In genomic region chr2:196987298-196987653, GRCh38 we compare ENCODE assay signal across 12 cellular contexts.
DNase-seq lines count a peak whose midpoint lies in the region; ATAC-seq and TF ChIP-seq lines count a peak whose summit lies in the region.
"Had no signal": no experiment of that assay in that cellular context is flagged by ENCODE, and none has a peak within 500 bp of the region (broad histone marks: within the 10 kb centered on the region; RNA-seq: fewer than 3 reads in every experiment).

No MANE protein-coding gene starts in this region.

- H3K4me3 ChIP-seq in gastroesophageal sphincter = no peak overlapping the region
- H3K4me3 ChIP-seq in thoracic aorta = no peak overlapping the region
- H3K4me3 ChIP-seq in lower leg skin (ENCODE audit: low read depth, poor library complexity, severe bottlenecking) = no peak overlapping the region

- peak overlapping the region; percentile 83 to 99 for H3K27ac Mint-ChIP-seq in activated naive CD4-positive, alpha-beta T cell treated with anti-CD3 and anti-CD28 coated beads, Interleukin-2, amount 50 U/mL, for 72 hours
- H3K27ac Mint-ChIP-seq in T-cell = peak overlapping the region; percentile 78 to 81

- no peak for ATAC-seq in activated naive CD4-positive, alpha-beta T cell treated with anti-CD3 and anti-CD28 coated beads, Interleukin-2, amount 50 U/mL, for 72 hours
- ATAC-seq in T-cell (replicated peaks in 1 of 4) (no peak), gastroesophageal sphincter (no peak), thoracic aorta (ENCODE audit: insufficient number of reproducible peaks, low FRiP score, low read depth) (no peak), HG03457 (IDR thresholded peaks at IDR 0.05; ENCODE audit: unreplicated experiment) (no peak), HG02981 (IDR thresholded peaks at IDR 0.05; ENCODE audit: unreplicated experiment) (no peak)

- H3K27me3 ChIP-seq in gastroesophageal sphincter (no peaks in the 10 kb centered on the region), thoracic aorta (replicated peaks; ENCODE audit: insufficient read depth) (no peaks in the 10 kb centered on the region)

- H3K4me1 ChIP-seq in gastroesophageal sphincter = peaks cover 0 to 18% (median 0%) of the 10 kb centered on the region in 3 donors
- peaks cover 5 to 16% of the 10 kb centered on the region in 2 donors for H3K4me1 ChIP-seq in thoracic aorta (ENCODE audit: control insufficient read depth in 1 of 2, low read depth in 2 of 2)

- WGBS in gastroesophageal sphincter (ENCODE audit: low coverage in 1 of 2), 2 donors = 20 to 26% methylated on average over 1 of the region's 1 CpG
- WGBS in lower leg skin, 2 donors = 42 to 63% methylated on average over 1 of the region's 1 CpG

- peaks cover 20 to 59% of the 10 kb centered on the region in 2 donors for H3K36me3 Mint-ChIP-seq in activated naive CD4-positive, alpha-beta T cell treated with anti-CD3 and anti-CD28 coated beads, Interleukin-2, amount 50 U/mL, for 72 hours
- H3K36me3 Mint-ChIP-seq in T-cell = peaks cover 52% of the 10 kb centered on the region

- CTCF ChIA-PET in T-cell (lab: Charles Lee) = no interaction called here

- no peak for TF ChIP-seq POLR2A in gastroesophageal sphincter (IDR thresholded peaks at IDR 0.05)
- no peak for TF ChIP-seq POLR2A in lower leg skin (IDR thresholded peaks at IDR 0.05)

- intact Hi-C loops in lower leg skin (cut with DNase I; ENCODE audit: low total_unique reads) = no loop called here

- H3K4me3 Mint-ChIP-seq in T-cell = no peak overlapping the region
- H3K4me3 Mint-ChIP-seq: memory B cell had no signal

- no peaks in the 10 kb centered on the region for H3K9me3 ChIP-seq in gastroesophageal sphincter
- no peaks in the 10 kb centered on the region for H3K9me3 ChIP-seq in thoracic aorta

- DNase-seq in activated naive CD4-positive, alpha-beta T cell treated with anti-CD3 and anti-CD28 coated beads, Interleukin-2, amount 50 U/mL, for 72 hours (ENCODE audit: low spot score in 2 of 2) = no peak
- DNase-seq in activated naive CD4-positive, alpha-beta T cell treated with anti-CD3 and anti-CD28 coated beads, Interleukin-2, amount 50 U/mL, for 16 hours = no peak
- DNase-seq in T-cell (no peak), thoracic aorta (ENCODE audit: low spot score) (no peak), lower leg skin (ENCODE audit: low spot score in 2 of 2) (no peak)
- DNase-seq: activated CD4-positive, alpha-beta T cell treated with anti-CD3 and anti-CD28 coated beads, Interleukin-2, amount 50 U/mL, for 1 hour; effector memory CD4-positive, alpha-beta T cell; NCI-H524 had no signal

- POLR2A ChIA-PET in T-cell (lab: Charles Lee) = interaction anchor here in 1 of 2 donors (1.0 kb wide), 1 partner anchor 57 kb away, joined by 3 read pairs; no protein-coding TSS in a partner anchor

- H3K27ac ChIP-seq in gastroesophageal sphincter (peak overlapping the region in 3 of 4 donors; percentile 7 to 64 (median 61)), thoracic aorta (peak overlapping the region; percentile 24 to 63)

- no peaks in the 10 kb centered on the region for H3K27me3 Mint-ChIP-seq in T-cell
- H3K27me3 Mint-ChIP-seq: memory B cell had no signal

- TF ChIP-seq EP300 in gastroesophageal sphincter (IDR thresholded peaks at IDR 0.05) = no peak

- H3K4me1 Mint-ChIP-seq in T-cell = peaks cover 39 to 48% (median 44%) of the 10 kb centered on the region in 3 donors

- TF ChIP-seq CTCF in gastroesophageal sphincter (IDR thresholded peaks at IDR 0.05) (no peak), thoracic aorta (IDR thresholded peaks at IDR 0.05) (no peak), lower leg skin (IDR thresholded peaks at IDR 0.05) (no peak)

- H3K36me3 ChIP-seq in gastroesophageal sphincter (peaks cover 0 to 10% of the 10 kb centered on the region in 2 donors), thoracic aorta (no peaks in the 10 kb centered on the region)

- H3K9me3 Mint-ChIP-seq in activated naive CD4-positive, alpha-beta T cell treated with anti-CD3 and anti-CD28 coated beads, Interleukin-2, amount 50 U/mL, for 72 hours = peaks cover 8 to 27% of the 10 kb centered on the region in 2 donors
- peaks cover 0 to 1% (median 0%) of the 10 kb centered on the region in 3 donors for H3K9me3 Mint-ChIP-seq in T-cell
